In genomic region chr10:97886264-97886663, GRCh38 we compare ENCODE assay signal across 34 cellular contexts.
"Had no signal": no experiment of that assay in that cellular context is flagged by ENCODE, and none has a peak within 500 bp of the region (broad histone marks: within the 10 kb centered on the region; RNA-seq: fewer than 3 reads in every experiment).

No MANE protein-coding gene starts in this region.

- H3K4me1 ChIP-seq: upper lobe of right lung had no signal

- H3K4me3 ChIP-seq: ascending aorta, cardiac muscle cell, coronary artery, dorsolateral prefrontal cortex, hepatocyte, thyroid gland, upper lobe of right lung had no signal

- H3K27me3 ChIP-seq: ascending aorta, cardiac muscle cell, dorsolateral prefrontal cortex, hepatocyte, thyroid gland, upper lobe of right lung had no signal

- H3K27ac Mint-ChIP-seq: activated CD4-positive, alpha-beta memory T cell treated with anti-CD3 and anti-CD28 coated beads for 36 hours; activated CD4-positive, alpha-beta T cell treated with anti-CD3 and anti-CD28 coated beads, Interleukin-2, amount 10 ng/mL, durations not matched to agents 24 days and 14 days; activated naive CD4-positive, alpha-beta T cell treated with anti-CD3 and anti-CD28 coated beads, Interleukin-2, amount 10 ng/mL, durations not matched to agents 7 days and 5 days; activated naive CD8-positive, alpha-beta T cell treated with anti-CD3 and anti-CD28 coated beads, Interleukin-2, amount 10 ng/mL, durations not matched to agents 7 days and 5 days; activated T-helper 1 cell treated with anti-CD3 and anti-CD28 coated beads, Interleukin-12 subunit alpha, Interleukin-12 subunit beta, Interleukin-2, Interleukin-4 antibody, amounts not matched to agents 30 ng/mL and 10 ng/mL and 1 ng/mL, durations not matched to agents 14 hours and 24 hours and 36 hours; naive B cell; stimulated activated memory B cell treated with anti-CD40 and anti-IgM and Interleukin-4, amounts not matched to agents 10 μg/mL and 1 μg/mL and 100 μg/mL, for 72 hours had no signal

- ATAC-seq: left cardiac atrium; sciatic nerve; stimulated activated memory B cell treated with anti-CD40 and anti-IgM and Interleukin-4, amounts not matched to agents 10 μg/mL and 1 μg/mL and 100 μg/mL, for 72 hours; stimulated activated naive CD8-positive, alpha-beta T cell treated with anti-CD3 and anti-CD28 coated beads, Interleukin-15, amount 100 ng/mL, for 72 hours; upper lobe of right lung had no signal

- H3K9me3 Mint-ChIP-seq: activated CD4-positive, alpha-beta memory T cell treated with anti-CD3 and anti-CD28 coated beads for 36 hours; activated CD4-positive, alpha-beta T cell treated with anti-CD3 and anti-CD28 coated beads, Interleukin-2, amount 10 ng/mL, durations not matched to agents 24 days and 14 days; activated naive CD4-positive, alpha-beta T cell treated with anti-CD3 and anti-CD28 coated beads, Interleukin-2, amount 10 ng/mL, durations not matched to agents 7 days and 5 days; activated naive CD8-positive, alpha-beta T cell treated with anti-CD3 and anti-CD28 coated beads, Interleukin-2, amount 10 ng/mL, durations not matched to agents 7 days and 5 days; activated T-helper 1 cell treated with anti-CD3 and anti-CD28 coated beads, Interleukin-12 subunit alpha, Interleukin-12 subunit beta, Interleukin-2, Interleukin-4 antibody, amounts not matched to agents 30 ng/mL and 10 ng/mL and 1 ng/mL, durations not matched to agents 14 hours and 24 hours and 36 hours; brain; stimulated activated memory B cell treated with anti-CD40 and anti-IgM and Interleukin-4, amounts not matched to agents 10 μg/mL and 1 μg/mL and 100 μg/mL, for 72 hours; stimulated activated naive CD8-positive, alpha-beta T cell treated with anti-CD3 and anti-CD28 coated beads, Interleukin-15, amount 100 ng/mL, for 72 hours had no signal

- H3K36me3 Mint-ChIP-seq: activated CD4-positive, alpha-beta memory T cell treated with anti-CD3 and anti-CD28 coated beads for 36 hours; activated naive CD4-positive, alpha-beta T cell treated with anti-CD3 and anti-CD28 coated beads, Interleukin-2, amount 10 ng/mL, durations not matched to agents 7 days and 5 days; activated naive CD8-positive, alpha-beta T cell treated with anti-CD3 and anti-CD28 coated beads, Interleukin-2, amount 10 ng/mL, durations not matched to agents 7 days and 5 days; brain; naive B cell; stimulated activated memory B cell treated with anti-CD40 and anti-IgM and Interleukin-4, amounts not matched to agents 10 μg/mL and 1 μg/mL and 100 μg/mL, for 72 hours had no signal

- H2AFZ ChIP-seq: hepatocyte had no signal

- H3K4me3 Mint-ChIP-seq: activated CD4-positive, alpha-beta memory T cell treated with anti-CD3 and anti-CD28 coated beads for 36 hours; activated CD4-positive, alpha-beta T cell treated with anti-CD3 and anti-CD28 coated beads, Interleukin-2, amount 10 ng/mL, durations not matched to agents 24 days and 14 days; activated naive CD4-positive, alpha-beta T cell treated with anti-CD3 and anti-CD28 coated beads, Interleukin-2, amount 10 ng/mL, durations not matched to agents 7 days and 5 days; activated naive CD8-positive, alpha-beta T cell treated with anti-CD3 and anti-CD28 coated beads, Interleukin-2, amount 10 ng/mL, durations not matched to agents 7 days and 5 days; activated T-helper 1 cell treated with anti-CD3 and anti-CD28 coated beads, Interleukin-12 subunit alpha, Interleukin-12 subunit beta, Interleukin-2, Interleukin-4 antibody, amounts not matched to agents 30 ng/mL and 10 ng/mL and 1 ng/mL, durations not matched to agents 14 hours and 24 hours and 36 hours; brain; naive B cell; stimulated activated memory B cell treated with anti-CD40 and anti-IgM and Interleukin-4, amounts not matched to agents 10 μg/mL and 1 μg/mL and 100 μg/mL, for 72 hours; stimulated activated naive CD8-positive, alpha-beta T cell treated with anti-CD3 and anti-CD28 coated beads, Interleukin-15, amount 100 ng/mL, for 72 hours had no signal

- H3K27me3 Mint-ChIP-seq: activated CD4-positive, alpha-beta memory T cell treated with anti-CD3 and anti-CD28 coated beads for 36 hours; activated CD4-positive, alpha-beta T cell treated with anti-CD3 and anti-CD28 coated beads, Interleukin-2, amount 10 ng/mL, durations not matched to agents 24 days and 14 days; stimulated activated naive CD8-positive, alpha-beta T cell treated with anti-CD3 and anti-CD28 coated beads, Interleukin-15, amount 100 ng/mL, for 72 hours had no signal

- H3K79me2 ChIP-seq: hepatocyte had no signal

- H3K9me3 ChIP-seq: ascending aorta, thyroid gland, upper lobe of right lung had no signal

- H3K4me1 Mint-ChIP-seq: activated CD4-positive, alpha-beta T cell treated with anti-CD3 and anti-CD28 coated beads, Interleukin-2, amount 10 ng/mL, durations not matched to agents 24 days and 14 days; activated naive CD4-positive, alpha-beta T cell treated with anti-CD3 and anti-CD28 coated beads, Interleukin-2, amount 10 ng/mL, durations not matched to agents 7 days and 5 days; naive B cell; stimulated activated memory B cell treated with anti-CD40 and anti-IgM and Interleukin-4, amounts not matched to agents 10 μg/mL and 1 μg/mL and 100 μg/mL, for 72 hours had no signal

- H3K36me3 ChIP-seq: ascending aorta, cardiac muscle cell, thyroid gland, upper lobe of right lung had no signal

- DNase-seq: activated CD4-positive, alpha-beta memory T cell treated with anti-CD3 and anti-CD28 coated beads for 36 hours; activated CD4-positive, alpha-beta T cell treated with anti-CD3 and anti-CD28 coated beads, Interleukin-2, amount 10 ng/mL, durations not matched to agents 24 days and 14 days; activated CD4-positive, CD25-positive, alpha-beta regulatory T cell treated with anti-CD3 and anti-CD28 coated beads, Interleukin-2, amount 50 U/mL, for 72 hours; activated CD8-positive, alpha-beta memory T cell treated with anti-CD3 and anti-CD28 coated beads, Interleukin-2, amount 50 U/mL, for 4 hours; activated gamma-delta T cell; activated naive CD4-positive, alpha-beta T cell treated with anti-CD3 and anti-CD28 coated beads, Interleukin-2, amount 10 ng/mL, durations not matched to agents 7 days and 5 days; activated naive CD8-positive, alpha-beta T cell treated with anti-CD3 and anti-CD28 coated beads, Interleukin-2, amount 10 ng/mL, durations not matched to agents 7 days and 5 days; activated T-cell treated with anti-CD3 and anti-CD28 coated beads, Interleukin-2, amount 50 U/mL, for 1 hour; cerebellar nuclear complex; dorsolateral prefrontal cortex; effector memory CD4-positive, alpha-beta T cell; glutamatergic neuron; islet precursor cell; left cardiac atrium; mammary epithelial cell; naive B cell; occipital lobe; small intestine; stimulated activated CD4-positive, alpha-beta T cell treated with anti-CD3 and anti-CD28 coated beads, Interleukin-1b, Interleukin-23, amount 100 ng/mL, for 48 hours; stimulated activated CD4-positive, alpha-beta T cell treated with anti-CD3 and anti-CD28 coated beads, Interleukin-4, amount 100 ng/mL, for 4 hours; stimulated activated CD8-positive, alpha-beta memory T cell treated with anti-CD3 and anti-CD28 coated beads, Interleukin-4, amount 100 ng/mL, for 48 hours; stimulated activated naive CD8-positive, alpha-beta T cell treated with anti-CD3 and anti-CD28 coated beads, Interleukin-15, amount 100 ng/mL, for 72 hours; substantia nigra; T-helper 2 cell; thyroid gland; upper lobe of right lung had no signal

- H3K27ac ChIP-seq: ascending aorta, cardiac muscle cell, coronary artery, dorsolateral prefrontal cortex, hepatocyte, thyroid gland, upper lobe of right lung had no signal

- H3K4me2 ChIP-seq: hepatocyte had no signal
